ENCODE assay signal across 20 cellular contexts in genomic region chr13:73129023-73129422, GRCh38.
"Had no signal": no experiment of that assay in that cellular context is flagged by ENCODE, and none has a peak within 500 bp of the region (broad histone marks: within the 10 kb centered on the region; RNA-seq: fewer than 3 reads in every experiment).

No MANE protein-coding gene starts in this region.

- DNase-seq: activated CD4-positive, alpha-beta T cell treated with anti-CD3 and anti-CD28 coated beads for 4 hours; activated CD8-positive, alpha-beta memory T cell treated with anti-CD3 and anti-CD28 coated beads, Interleukin-2, amount 50 U/mL, for 48 hours; activated CD8-positive, alpha-beta T cell treated with anti-CD3 and anti-CD28 coated beads, Interleukin-2, amount 10 ng/mL, durations not matched to agents 7 days and 5 days; activated gamma-delta T cell; activated naive CD4-positive, alpha-beta T cell treated with anti-CD3 and anti-CD28 coated beads, Interleukin-2, amount 10 ng/mL, durations not matched to agents 7 days and 5 days; activated T-cell treated with anti-CD3 and anti-CD28 coated beads, Interleukin-2, amount 50 U/mL, for 1 hour; amniotic stem cell; NCI-H1092; NCI-H1417; NCI-H1694; NCI-H2029; NCI-H2107; NCI-H2171 treated with DMSO at 0.1 percent for 48 hours; NCI-H345; NCI-H524; Peyer's patch; Right ventricle myocardium superior; SJCRH30; SK-N-SH; T-helper 1 cell had no signal
